8 cellular contexts compared by ENCODE assay signal in genomic region chr9:126491256-126491879, GRCh38.
A peak's percentile ranks its signal among the peaks of the same experiment; 100 is the strongest.
DNase-seq lines count a peak whose midpoint lies in the region; ATAC-seq and TF ChIP-seq lines count a peak whose summit lies in the region.

No MANE protein-coding gene starts in this region.

- peak; percentile 96 for TF ChIP-seq CTCF in lung (IDR thresholded peaks at IDR 0.05; ENCODE audit: control extremely low read depth, extremely low read depth)

- peaks cover 0 to 9% of the 10 kb centered on the region in 2 donors for H3K36me3 ChIP-seq in lung (ENCODE audit: control insufficient read depth in 2 of 2, insufficient read depth in 2 of 2, low read length in 2 of 2)

- 39 to 41% methylated on average over 11 of the region's 11 CpGs for WGBS in lung, 2 donors

- CTCF ChIA-PET in activated CD4-positive, alpha-beta T cell treated with anti-CD3 and anti-CD28 coated beads for 36 hours (lab: Charles Lee), result interaction anchor here (0.6 to 4.0 kb wide), 44 partner anchors 8 to 1084 kb away, joined by 3 to 32 read pairs (median 4); no protein-coding TSS in a partner anchor

- H3K4me1 Mint-ChIP-seq in activated CD4-positive, alpha-beta T cell treated with anti-CD3 and anti-CD28 coated beads for 36 hours, result peaks cover 10% of the 10 kb centered on the region

- no peaks in the 10 kb centered on the region for H3K9me3 ChIP-seq in lung (ENCODE audit: control insufficient read depth in 2 of 2, insufficient read depth in 1 of 2, low read length in 1 of 2)

- H3K9me3 Mint-ChIP-seq in activated CD4-positive, alpha-beta T cell treated with anti-CD3 and anti-CD28 coated beads for 36 hours (ENCODE audit: low read depth), result no peaks in the 10 kb centered on the region

- intact Hi-C loops in activated CD4-positive, alpha-beta T cell treated with anti-CD3 and anti-CD28 coated beads for 36 hours (cut with DNase I, micrococcal nuclease), result loop anchor here (1.0 to 10.0 kb wide), 11 partner anchors 79 to 1087 kb away; no protein-coding TSS in a partner anchor

- no peaks in the 10 kb centered on the region for H3K36me3 Mint-ChIP-seq in activated CD4-positive, alpha-beta T cell treated with anti-CD3 and anti-CD28 coated beads for 36 hours (ENCODE audit: low read depth)

- no peak overlapping the region for H3K4me3 ChIP-seq in lung

- no peaks in the 10 kb centered on the region for H3K27me3 Mint-ChIP-seq in activated CD4-positive, alpha-beta T cell treated with anti-CD3 and anti-CD28 coated beads for 36 hours

- H3K27ac ChIP-seq in lung (ENCODE audit: low read depth in 1 of 2, low read length in 1 of 2), result no peak overlapping the region

- peak; percentile 39 for ATAC-seq in activated CD4-positive, alpha-beta T cell treated with anti-CD3 and anti-CD28 coated beads for 36 hours
- ATAC-seq in lung (ENCODE audit: insufficient read depth, low FRiP score) (no peak), GM18517 (IDR thresholded peaks at IDR 0.05; ENCODE audit: unreplicated experiment) (no peak)

- H3K4me1 ChIP-seq in lung (ENCODE audit: control insufficient read depth in 2 of 2, insufficient read depth in 2 of 2, low read length in 2 of 2), result peaks cover 0 to 2% of the 10 kb centered on the region in 2 donors

- DNase-seq in activated CD4-positive, alpha-beta T cell treated with anti-CD3 and anti-CD28 coated beads for 36 hours, result peak; percentile 69
- no peak for DNase-seq in activated CD4-positive, alpha-beta T cell treated with anti-CD3 and anti-CD28 coated beads for 1 hour
- peak; percentile 64 for DNase-seq in NCI-H1105 treated with DMSO at 0.1 percent for 48 hours (lab: John Stamatoyannopoulos, UW)
- peak; percentile 39 for DNase-seq in T-helper 9 cell
- DNase-seq in dermis blood vessel endothelial cell, result peak; percentile 84
- peak; percentile 56 for DNase-seq in lung (ENCODE audit: low spot score)
- DNase-seq in stimulated activated naive CD4-positive, alpha-beta T cell treated with Interleukin-2 at 50 U/mL for 16 hours (lab: John Stamatoyannopoulos, UW), result peak; percentile 9

- POLR2A ChIA-PET in activated CD4-positive, alpha-beta T cell treated with anti-CD3 and anti-CD28 coated beads for 36 hours (lab: Charles Lee), result no interaction called here

- H3K27ac Mint-ChIP-seq in activated CD4-positive, alpha-beta T cell treated with anti-CD3 and anti-CD28 coated beads for 36 hours, result no peak overlapping the region

- no peaks in the 10 kb centered on the region for H3K27me3 ChIP-seq in lung (ENCODE audit: control insufficient read depth, insufficient read depth)

- H3K4me3 Mint-ChIP-seq in activated CD4-positive, alpha-beta T cell treated with anti-CD3 and anti-CD28 coated beads for 36 hours, result no peak overlapping the region
